ENCODE assay signal across 16 cellular contexts in the genomic region with DNA sequence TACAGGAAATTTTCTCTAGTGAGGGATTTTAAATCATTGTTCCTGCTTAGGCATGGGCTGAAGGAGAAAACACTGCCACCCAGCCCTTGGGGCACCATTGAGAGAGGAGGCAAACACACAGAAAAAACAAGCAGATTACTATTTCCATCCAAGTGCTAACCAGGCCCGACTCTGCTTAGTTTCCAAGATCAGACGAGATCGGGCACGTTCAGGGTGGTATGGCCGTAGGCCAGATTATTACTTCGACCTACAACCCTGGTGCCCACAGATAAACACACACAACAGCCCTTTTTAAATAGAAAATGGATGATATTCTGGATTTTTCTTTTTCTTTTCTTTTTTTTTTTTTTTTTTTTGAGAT. TPM values are rescaled to one million over a fixed set of nuclear protein-coding genes. Genes with fewer than 3 reads are reported as not detected.
A peak's percentile ranks its signal among the peaks of the same experiment; 100 is the strongest.
DNase-seq lines count a peak whose midpoint lies in the region; ATAC-seq and TF ChIP-seq lines count a peak whose summit lies in the region.
"Had no signal": no experiment of that assay in that cellular context is flagged by ENCODE, and none has a peak within 500 bp of the region (broad histone marks: within the 10 kb centered on the region; RNA-seq: fewer than 3 reads in every experiment).

No MANE protein-coding gene starts in this region.

- no peaks in the 10 kb centered on the region for H3K9me3 ChIP-seq in right atrium auricular region
- H3K9me3 ChIP-seq in tibial artery = no peaks in the 10 kb centered on the region
- H3K9me3 ChIP-seq: A549 had no signal

- 24 to 63% methylated on average over 6 of the region's 6 CpGs for WGBS in lower leg skin, 2 donors

- H3K4me3 ChIP-seq in right atrium auricular region (no peak overlapping the region), lower leg skin (ENCODE audit: low read depth, poor library complexity, severe bottlenecking) (no peak overlapping the region), tibial artery (no peak overlapping the region)
- H3K4me3 ChIP-seq: A549 had no signal

- no peak overlapping the region for H3K4me3 Mint-ChIP-seq in activated T-helper 17 cell treated with anti-CD3 and anti-CD28 coated beads, Interleukin-2, amount 50 U/mL, for 72 hours

- H3K9me3 Mint-ChIP-seq in activated T-helper 17 cell treated with anti-CD3 and anti-CD28 coated beads, Interleukin-2, amount 50 U/mL, for 72 hours = no peaks in the 10 kb centered on the region

- intact Hi-C loops in Right ventricle myocardium superior (cut with DNase I) = no loop called here
- intact Hi-C loops in lower leg skin (cut with DNase I; ENCODE audit: low total_unique reads) = no loop called here
- intact Hi-C loops in tibial artery (cut with DNase I; ENCODE audit: low total_unique reads) = no loop called here

- TF ChIP-seq CTCF in right atrium auricular region (IDR thresholded peaks at IDR 0.05) = no peak
- TF ChIP-seq CTCF in lower leg skin (IDR thresholded peaks at IDR 0.05) = no peak
- TF ChIP-seq CTCF in tibial artery (IDR thresholded peaks at IDR 0.05) = no peak

- H3K4me1 ChIP-seq in right atrium auricular region = no peaks in the 10 kb centered on the region
- H3K4me1 ChIP-seq in tibial artery = peaks cover 0 to 6% (median 0%) of the 10 kb centered on the region in 4 donors
- H3K4me1 ChIP-seq: A549 had no signal

- H3K27me3 ChIP-seq in right atrium auricular region (no peaks in the 10 kb centered on the region), tibial artery (no peaks in the 10 kb centered on the region)

- no peaks in the 10 kb centered on the region for H3K36me3 Mint-ChIP-seq in activated T-helper 17 cell treated with anti-CD3 and anti-CD28 coated beads, Interleukin-2, amount 50 U/mL, for 72 hours (ENCODE audit: low read depth)

- ATAC-seq in Right ventricle myocardium superior (ENCODE audit: poor library complexity) (no peak), GM18909 (IDR thresholded peaks at IDR 0.05; ENCODE audit: poor library complexity, unreplicated experiment) (no peak)
- ATAC-seq in activated T-helper 17 cell treated with anti-CD3 and anti-CD28 coated beads, Interleukin-2, amount 50 U/mL, for 72 hours (replicated peaks) = no peak
- ATAC-seq: A549, HepG2 had no signal

- H3K36me3 ChIP-seq in right atrium auricular region (no peaks in the 10 kb centered on the region), tibial artery (no peaks in the 10 kb centered on the region)

- DNase-seq in right atrium auricular region (ENCODE audit: low spot score) (peak; percentile 53), Right ventricle myocardium superior (no peak), epithelial cell of prostate (ENCODE audit: low read depth, low spot score) (no peak), lower leg skin (ENCODE audit: low spot score in 2 of 2) (peak; percentile 66 to 79), SKM-1 treated with dmso at 0.1 percent for 144 hours (lab: John Stamatoyannopoulos, UW; ENCODE audit: unreplicated experiment) (no peak), tibial artery (no peak)
- DNase-seq: C1 segment of cervical spinal cord, EL, KG1, NCI-H1436 treated with DMSO at 0.1 percent for 48 hours, NCI-H2029 treated with DMSO at 0.1 percent for 48 hours, NCI-H524 had no signal

- H3K4me1 Mint-ChIP-seq in activated T-helper 17 cell treated with anti-CD3 and anti-CD28 coated beads, Interleukin-2, amount 50 U/mL, for 72 hours = no peaks in the 10 kb centered on the region

- TF ChIP-seq POLR2A in lower leg skin (IDR thresholded peaks at IDR 0.05) = no peak

- H3K27ac ChIP-seq in right atrium auricular region (no peak overlapping the region), epithelial cell of prostate (peak overlapping the region; percentile 15), tibial artery (no peak overlapping the region)
- H3K27ac ChIP-seq: A549 had no signal

- H3K27me3 Mint-ChIP-seq in activated T-helper 17 cell treated with anti-CD3 and anti-CD28 coated beads, Interleukin-2, amount 50 U/mL, for 72 hours = peaks cover 5% of the 10 kb centered on the region

- no peak overlapping the region for H3K27ac Mint-ChIP-seq in activated T-helper 17 cell treated with anti-CD3 and anti-CD28 coated beads, Interleukin-2, amount 50 U/mL, for 72 hours

RNA-seq across cellular contexts. Expression of a gene that starts 45.4 kb away (rescaled TPM):
- total RNA-seq in right atrium auricular region (100 to 1,000 TPM; 471 to 664 TPM), Right ventricle myocardium superior (199 TPM), lower leg skin (100 to 1,000 TPM; 569 to 894 (median 709) TPM)
- 10 to 100 TPM in 1 of 2 donors, 1 to 10 TPM in 1; 6.8 to 25.8 TPM for total RNA-seq in activated T-helper 17 cell treated with anti-CD3 and anti-CD28 coated beads, Interleukin-2, amount 50 U/mL, for 72 hours

RNA-seq across cellular contexts. Expression of a gene that starts 50.8 kb away (rescaled TPM):
- total RNA-seq in right atrium auricular region (10 to 100 TPM; 35.0 to 44.8 TPM), Right ventricle myocardium superior (70.9 TPM), lower leg skin (10 to 100 TPM; 82.5 to 88.1 (median 84.8) TPM)
- total RNA-seq in activated T-helper 17 cell treated with anti-CD3 and anti-CD28 coated beads, Interleukin-2, amount 50 U/mL, for 72 hours = 100 to 1,000 TPM; 113 to 120 TPM

Comparison
In these comparisons a context has a peak if more than half of its experiments do, and no peak if none do; other contexts are left out.
1. DNase-seq: peak in right atrium auricular region (single experiment) and lower leg skin (2 of 2); none in Right ventricle myocardium superior (single experiment), epithelial cell of prostate (single experiment), SKM-1 treated with dmso at 0.1 percent for 144 hours (single experiment) and tibial artery (0 of 2).